Comparison of ENCODE assay signal across 24 cellular contexts in genomic region chr7:14351167-14351566, GRCh38.
DNase-seq lines count a peak whose midpoint lies in the region; ATAC-seq and TF ChIP-seq lines count a peak whose summit lies in the region.
"Had no signal": no experiment of that assay in that cellular context is flagged by ENCODE, and none has a peak within 500 bp of the region (broad histone marks: within the 10 kb centered on the region; RNA-seq: fewer than 3 reads in every experiment).

No MANE protein-coding gene starts in this region.

- H3K36me3 Mint-ChIP-seq in nephron progenitor cell (ENCODE audit: low read depth), result no peaks in the 10 kb centered on the region
- H3K36me3 Mint-ChIP-seq: activated CD8-positive, alpha-beta memory T cell treated with anti-CD3 and anti-CD28 coated beads, Interleukin-2, amount 10 ng/mL, durations not matched to agents 7 days and 5 days; activated naive CD4-positive, alpha-beta T cell treated with anti-CD3 and anti-CD28 coated beads, Interleukin-2, amount 10 ng/mL, durations not matched to agents 7 days and 5 days; mesothelial cell of epicardium; natural killer cell treated with Interleukin-12 subunit alpha and Interleukin-12 subunit beta and Interleukin-15 and Interleukin-18, amount 100 ng/mL, for 72 hours had no signal

- H3K27ac Mint-ChIP-seq in nephron progenitor cell, result peak overlapping the region; percentile 75
- H3K27ac Mint-ChIP-seq: activated CD4-positive, alpha-beta T cell treated with anti-CD3 and anti-CD28 coated beads, Interleukin-2, amount 10 ng/mL, durations not matched to agents 7 days and 5 days; activated CD8-positive, alpha-beta memory T cell treated with anti-CD3 and anti-CD28 coated beads, Interleukin-2, amount 10 ng/mL, durations not matched to agents 7 days and 5 days; activated naive CD4-positive, alpha-beta T cell treated with anti-CD3 and anti-CD28 coated beads, Interleukin-2, amount 10 ng/mL, durations not matched to agents 7 days and 5 days; CD4-positive, alpha-beta T cell; HFFc6; mesothelial cell of epicardium; natural killer cell treated with Interleukin-12 subunit alpha and Interleukin-12 subunit beta and Interleukin-15 and Interleukin-18, amount 100 ng/mL, for 72 hours; stimulated activated naive CD8-positive, alpha-beta T cell treated with anti-CD3 and anti-CD28 coated beads, Interleukin-15, amount 100 ng/mL, for 72 hours had no signal

- H3K4me1 Mint-ChIP-seq in nephron progenitor cell, result no peaks in the 10 kb centered on the region
- H3K4me1 Mint-ChIP-seq: activated CD4-positive, alpha-beta T cell treated with anti-CD3 and anti-CD28 coated beads, Interleukin-2, amount 10 ng/mL, durations not matched to agents 7 days and 5 days; activated CD8-positive, alpha-beta memory T cell treated with anti-CD3 and anti-CD28 coated beads, Interleukin-2, amount 10 ng/mL, durations not matched to agents 7 days and 5 days; activated naive CD4-positive, alpha-beta T cell treated with anti-CD3 and anti-CD28 coated beads, Interleukin-2, amount 10 ng/mL, durations not matched to agents 7 days and 5 days; stimulated activated naive CD8-positive, alpha-beta T cell treated with anti-CD3 and anti-CD28 coated beads, Interleukin-15, amount 100 ng/mL, for 72 hours had no signal

- H3K27ac ChIP-seq in heart left ventricle, result peak overlapping the region in 5 of 12 donors; percentile 2 to 43 (median 12)
- no peak overlapping the region for H3K27ac ChIP-seq in thyroid gland
- H3K27ac ChIP-seq: parathyroid adenoma, tibial nerve had no signal

- peak in 3 of 4 donors; percentile 75 to 88 (median 88) for ATAC-seq in heart left ventricle
- no peak for ATAC-seq in mucosa of descending colon
- ATAC-seq: activated CD8-positive, alpha-beta memory T cell treated with anti-CD3 and anti-CD28 coated beads, Interleukin-2, amount 10 ng/mL, durations not matched to agents 7 days and 5 days; left lobe of liver; natural killer cell treated with Interleukin-12 subunit alpha and Interleukin-12 subunit beta and Interleukin-15 and Interleukin-18, amount 100 ng/mL, for 72 hours; stimulated activated naive CD8-positive, alpha-beta T cell treated with anti-CD3 and anti-CD28 coated beads, Interleukin-15, amount 100 ng/mL, for 72 hours had no signal

- H3K4me1 ChIP-seq in heart left ventricle (peaks cover 0 to 6% (median 0%) of the 10 kb centered on the region in 12 donors), thyroid gland (no peaks in the 10 kb centered on the region), mucosa of descending colon (ENCODE audit: low read depth) (no peaks in the 10 kb centered on the region)
- H3K4me1 ChIP-seq: parathyroid adenoma, tibial nerve had no signal

- intact Hi-C loops in heart left ventricle (cut with DNase I) (no loop called here), thyroid gland (cut with DNase I) (no loop called here), mucosa of descending colon (cut with DNase I, micrococcal nuclease) (no loop called here)

- TF ChIP-seq CTCF in heart left ventricle (IDR thresholded peaks at IDR 0.05) (no peak), nephron progenitor cell (IDR thresholded peaks at IDR 0.05) (no peak), thyroid gland (IDR thresholded peaks at IDR 0.05) (no peak), mucosa of descending colon (IDR thresholded peaks at IDR 0.05) (no peak)

- DNase-seq in G401 (ENCODE audit: low spot score) (peak; percentile 32), LHCN-M2 (ENCODE audit: low read depth) (peak; percentile 11), heart left ventricle (peak in 4 of 5 donors; percentile 22 to 58 (median 38)), nephron progenitor cell (peak; percentile 5), thyroid gland (no peak), mucosa of descending colon (no peak), NOMO-1 (lab: John Stamatoyannopoulos, UW; ENCODE audit: unreplicated experiment in 2 of 2) (no peak)
- DNase-seq: activated CD4-positive, alpha-beta T cell treated with anti-CD3 and anti-CD28 coated beads, Interleukin-2, amount 10 ng/mL, durations not matched to agents 7 days and 5 days; activated CD8-positive, alpha-beta memory T cell treated with anti-CD3 and anti-CD28 coated beads, Interleukin-2, amount 10 ng/mL, durations not matched to agents 7 days and 5 days; activated naive CD4-positive, alpha-beta T cell treated with anti-CD3 and anti-CD28 coated beads, Interleukin-2, amount 10 ng/mL, durations not matched to agents 7 days and 5 days; CD4-positive, alpha-beta T cell; cortex of kidney; HFFc6; IMR-90; NCI-H526; RPMI8226; SK-N-SH; stimulated activated naive CD8-positive, alpha-beta T cell treated with anti-CD3 and anti-CD28 coated beads, Interleukin-15, amount 100 ng/mL, for 72 hours; T-helper 2 cell had no signal

- H3K4me3 ChIP-seq in heart left ventricle, result no peak overlapping the region
- H3K4me3 ChIP-seq in thyroid gland (replicated peaks in 1 of 3), result no peak overlapping the region
- no peak overlapping the region for H3K4me3 ChIP-seq in mucosa of descending colon
- H3K4me3 ChIP-seq: tibial nerve had no signal

- H3K27me3 ChIP-seq in heart left ventricle, result no peaks in the 10 kb centered on the region
- no peaks in the 10 kb centered on the region for H3K27me3 ChIP-seq in thyroid gland
- H3K27me3 ChIP-seq: tibial nerve had no signal

- H3K9me3 Mint-ChIP-seq in nephron progenitor cell, result no peaks in the 10 kb centered on the region
- H3K9me3 Mint-ChIP-seq: activated CD4-positive, alpha-beta T cell treated with anti-CD3 and anti-CD28 coated beads, Interleukin-2, amount 10 ng/mL, durations not matched to agents 7 days and 5 days; activated naive CD4-positive, alpha-beta T cell treated with anti-CD3 and anti-CD28 coated beads, Interleukin-2, amount 10 ng/mL, durations not matched to agents 7 days and 5 days; CD4-positive, alpha-beta T cell; stimulated activated naive CD8-positive, alpha-beta T cell treated with anti-CD3 and anti-CD28 coated beads, Interleukin-15, amount 100 ng/mL, for 72 hours had no signal

- no peaks in the 10 kb centered on the region for H3K36me3 ChIP-seq in heart left ventricle
- H3K36me3 ChIP-seq in thyroid gland, result no peaks in the 10 kb centered on the region
- no peaks in the 10 kb centered on the region for H3K36me3 ChIP-seq in mucosa of descending colon (ENCODE audit: low read depth)
- H3K36me3 ChIP-seq: tibial nerve had no signal

- 14 to 22% (median 20%) methylated on average over 4 of the region's 4 CpGs for WGBS in heart left ventricle, 4 donors
- 30 to 36% methylated on average over 4 of the region's 4 CpGs for WGBS in thyroid gland, 2 donors

- no peak overlapping the region for H3K4me3 Mint-ChIP-seq in nephron progenitor cell
- H3K4me3 Mint-ChIP-seq: activated CD4-positive, alpha-beta T cell treated with anti-CD3 and anti-CD28 coated beads, Interleukin-2, amount 10 ng/mL, durations not matched to agents 7 days and 5 days; activated CD8-positive, alpha-beta memory T cell treated with anti-CD3 and anti-CD28 coated beads, Interleukin-2, amount 10 ng/mL, durations not matched to agents 7 days and 5 days; activated naive CD4-positive, alpha-beta T cell treated with anti-CD3 and anti-CD28 coated beads, Interleukin-2, amount 10 ng/mL, durations not matched to agents 7 days and 5 days; CD4-positive, alpha-beta T cell; HFFc6; mesothelial cell of epicardium; natural killer cell treated with Interleukin-12 subunit alpha and Interleukin-12 subunit beta and Interleukin-15 and Interleukin-18, amount 100 ng/mL, for 72 hours; stimulated activated naive CD8-positive, alpha-beta T cell treated with anti-CD3 and anti-CD28 coated beads, Interleukin-15, amount 100 ng/mL, for 72 hours had no signal

- H3K27me3 Mint-ChIP-seq in nephron progenitor cell (ENCODE audit: low read depth, poor library complexity), result no peaks in the 10 kb centered on the region
- H3K27me3 Mint-ChIP-seq: activated CD4-positive, alpha-beta T cell treated with anti-CD3 and anti-CD28 coated beads, Interleukin-2, amount 10 ng/mL, durations not matched to agents 7 days and 5 days; activated CD8-positive, alpha-beta memory T cell treated with anti-CD3 and anti-CD28 coated beads, Interleukin-2, amount 10 ng/mL, durations not matched to agents 7 days and 5 days; activated naive CD4-positive, alpha-beta T cell treated with anti-CD3 and anti-CD28 coated beads, Interleukin-2, amount 10 ng/mL, durations not matched to agents 7 days and 5 days; CD4-positive, alpha-beta T cell; natural killer cell treated with Interleukin-12 subunit alpha and Interleukin-12 subunit beta and Interleukin-15 and Interleukin-18, amount 100 ng/mL, for 72 hours; stimulated activated naive CD8-positive, alpha-beta T cell treated with anti-CD3 and anti-CD28 coated beads, Interleukin-15, amount 100 ng/mL, for 72 hours had no signal

- H3K9me3 ChIP-seq in heart left ventricle, result no peaks in the 10 kb centered on the region
- H3K9me3 ChIP-seq in thyroid gland, result no peaks in the 10 kb centered on the region
- no peaks in the 10 kb centered on the region for H3K9me3 ChIP-seq in mucosa of descending colon
- H3K9me3 ChIP-seq: SK-N-SH, tibial nerve had no signal

- in situ Hi-C loops in G401 (cut with HindIII; ENCODE audit: low sequenced_read_pairs), result no loop called here

- TF ChIP-seq POLR2A in heart left ventricle (IDR thresholded peaks at IDR 0.05), result no peak
- no peak for TF ChIP-seq POLR2A in thyroid gland (IDR thresholded peaks at IDR 0.05)

Comparison
In these comparisons a context has a peak if more than half of its experiments do, and no peak if none do; other contexts are left out.
1. DNase-seq: peak in G401 (single experiment), LHCN-M2 (single experiment), heart left ventricle (4 of 5) and nephron progenitor cell (single experiment); none in thyroid gland (0 of 2), mucosa of descending colon (0 of 3) and NOMO-1 (0 of 2).